ENCODE assay signal across 2 cellular contexts in genomic region chr16:82755570-82756282, GRCh38.
TF ChIP-seq lines count a peak whose summit lies in the region.

No MANE protein-coding gene starts in this region.

TF ChIP-seq in IMR-90, 13 proteins besides CTCF, POLR2A, EP300 and RAD21 (continued from another document):
- no peak for TF ChIP-seq USF2 (IDR thresholded peaks at IDR 0.05; ENCODE audit: low read depth, low read length)
- peak; percentile 18; the same call in 1 of the 2 replicates for TF ChIP-seq MAFK (IDR thresholded peaks at IDR 0.05; ENCODE audit: low read depth, low read length)
- no peak for TF ChIP-seq NFE2L2 (IDR thresholded peaks at IDR 0.05; ENCODE audit: low read depth, low read length)

TF ChIP-seq in HepG2, 621 proteins besides CTCF, POLR2A, EP300 and RAD21 (continued from another document):
- TF ChIP-seq ZNF367 (CRISPR knock-in tag; IDR thresholded peaks at IDR 0.05; ENCODE audit: borderline replicate concordance): no peak
